Comparison of ENCODE assay signal across 27 cellular contexts in the genomic region with DNA sequence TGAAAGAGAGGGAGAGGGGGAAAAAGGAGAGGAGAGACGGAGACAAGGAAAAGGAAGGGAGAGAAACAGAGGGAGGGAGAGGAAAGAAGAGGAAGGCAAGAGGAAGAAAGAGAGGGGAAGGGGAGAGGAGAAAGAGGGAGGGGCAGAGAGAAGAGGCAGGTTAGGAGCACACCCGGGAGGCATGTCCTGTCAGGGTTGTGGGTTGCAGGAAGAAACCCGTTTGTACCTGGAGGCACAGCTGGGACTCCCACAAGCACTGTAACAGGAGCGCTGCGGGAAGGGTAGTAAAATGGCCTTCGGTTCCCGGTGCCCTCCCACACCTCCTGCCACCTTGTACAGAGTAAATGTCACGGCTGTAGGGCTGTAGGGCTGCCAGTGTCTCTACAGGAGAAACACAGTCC. TPM values are rescaled to one million over a fixed set of nuclear protein-coding genes. Genes with fewer than 3 reads are reported as not detected.
A peak's percentile ranks its signal among the peaks of the same experiment; 100 is the strongest.
DNase-seq lines count a peak whose midpoint lies in the region; FAIRE-seq and TF ChIP-seq lines count a peak whose summit lies in the region.
"Had no signal": no experiment of that assay in that cellular context is flagged by ENCODE, and none has a peak within 500 bp of the region (broad histone marks: within the 10 kb centered on the region; RNA-seq: fewer than 3 reads in every experiment).

No MANE protein-coding gene starts in this region.

- H3K27ac ChIP-seq in keratinocyte (ENCODE audit: control insufficient read depth, insufficient read depth, low read length) (peak overlapping the region; percentile 36), vagina (peak overlapping the region; percentile 27), kidney (ENCODE audit: low read depth in 2 of 2, low read length in 2 of 2) (no peak overlapping the region)
- H3K27ac ChIP-seq: epithelial cell of prostate, Peyer's patch had no signal

- H3K36me3 Mint-ChIP-seq in progenitor cell of endocrine pancreas (ENCODE audit: insufficient read depth) = peaks cover 15% of the 10 kb centered on the region
- H3K36me3 Mint-ChIP-seq: CD4-positive, CD25-positive, alpha-beta regulatory T cell; IgD-negative memory B cell; naive thymus-derived CD8-positive, alpha-beta T cell had no signal

- H3K4me1 Mint-ChIP-seq in progenitor cell of endocrine pancreas (ENCODE audit: low read depth) = peaks cover 41% of the 10 kb centered on the region
- H3K4me1 Mint-ChIP-seq: CD4-positive, CD25-positive, alpha-beta regulatory T cell; IgD-negative memory B cell; naive thymus-derived CD8-positive, alpha-beta T cell had no signal

- no peak overlapping the region for H3K4me3 Mint-ChIP-seq in progenitor cell of endocrine pancreas (ENCODE audit: low read depth)
- H3K4me3 Mint-ChIP-seq: CD4-positive, CD25-positive, alpha-beta regulatory T cell; IgD-negative memory B cell; naive thymus-derived CD8-positive, alpha-beta T cell had no signal

- dilution Hi-C loops in keratinocyte (cut with MboI; ENCODE audit: extremely low pct_ligation_motif_present, low sequenced_read_pairs) = no loop called here

- H3K4me3 ChIP-seq in keratinocyte (ENCODE audit: control insufficient read depth in 2 of 3, extremely low read depth in 1 of 3, insufficient read depth in 2 of 3, low read depth in 1 of 3, low read length in 3 of 3) (peak overlapping the region in 2 of 3 experiments; percentile 48 to 64), vagina (no peak overlapping the region), kidney (ENCODE audit: low read length in 2 of 2) (no peak overlapping the region)
- H3K4me3 ChIP-seq: heart left ventricle, Peyer's patch had no signal

- peak; percentile 58 for DNase-seq in NCI-H2171 treated with DMSO at 0.1 percent for 48 hours (lab: John Stamatoyannopoulos, UW)
- DNase-seq in NCI-H2171 (lab: John Stamatoyannopoulos, UW) = no peak
- no peak for DNase-seq in keratinocyte (ENCODE audit: low read depth, low spot score)
- DNase-seq in progenitor cell of endocrine pancreas (ENCODE audit: low spot score, unreplicated experiment) = no peak
- no peak for DNase-seq in vagina (ENCODE audit: extremely low spot score in 2 of 2)
- no peak for DNase-seq in kidney
- no peak for DNase-seq in ureter (ENCODE audit: low spot score)
- DNase-seq in NCI-H1105 (lab: John Stamatoyannopoulos, UW) = no peak
- DNase-seq: 8988T; activated CD4-positive, alpha-beta T cell treated with anti-CD3 and anti-CD28 coated beads, Interleukin-2, amount 50 U/mL, for 1 hour; activated naive CD4-positive, alpha-beta T cell; activated T-cell treated with anti-CD3 and anti-CD28 coated beads, Interleukin-2, amount 50 U/mL, for 48 hours; CD4-positive, CD25-positive, alpha-beta regulatory T cell; effector CD8-positive, alpha-beta T cell; heart left ventricle; mesenchymal stem cell; naive thymus-derived CD8-positive, alpha-beta T cell; NCI-H1092 treated with DMSO at 0.1 percent for 48 hours; NCI-H2029; NCI-H2227 treated with DMSO at 0.1 percent for 48 hours; NCI-H526 treated with DMSO at 0.1 percent for 48 hours; Peyer's patch; SIG-M5; stimulated activated CD4-positive, alpha-beta T cell treated with anti-CD3 and anti-CD28 coated beads, Interleukin-2, amount 100 ng/mL, for 24 hours; stomach had no signal

- peak; percentile 88 for FAIRE-seq in keratinocyte (lab: Jason Lieb, UNC)
- FAIRE-seq in kidney (lab: Jason Lieb, UNC) = no peak

- H3K4me1 ChIP-seq in keratinocyte (ENCODE audit: control insufficient read depth, extremely low read depth, insufficient read depth, low read length) = peaks cover 54% of the 10 kb centered on the region
- peaks cover 36% of the 10 kb centered on the region for H3K4me1 ChIP-seq in vagina
- peaks cover 0 to 6% of the 10 kb centered on the region in 2 donors for H3K4me1 ChIP-seq in kidney (ENCODE audit: control insufficient read depth in 1 of 2, insufficient read depth in 1 of 2, low read depth in 1 of 2, low read length in 2 of 2)
- H3K4me1 ChIP-seq: heart left ventricle had no signal

- peak overlapping the region; percentile 79 for H2AFZ ChIP-seq in keratinocyte (ENCODE audit: control insufficient read depth, low read length)

- TF ChIP-seq POLR2A in vagina (IDR thresholded peaks at IDR 0.05) = no peak

- H3K4me2 ChIP-seq in keratinocyte (ENCODE audit: control insufficient read depth, extremely low read depth, insufficient read depth, low read depth, low read length) = peak overlapping the region; percentile 79

- no peaks in the 10 kb centered on the region for H4K20me1 ChIP-seq in keratinocyte (ENCODE audit: control insufficient read depth, extremely low read depth, insufficient read depth, low read length)

- H3K79me2 ChIP-seq in keratinocyte (ENCODE audit: control insufficient read depth, insufficient read depth, low read length) = peaks cover 60% of the 10 kb centered on the region

- TF ChIP-seq CTCF in keratinocyte (optimal IDR thresholded peaks at IDR 0.05 in 1 of 3, IDR thresholded peaks at IDR 0.05 in 1 of 3, conservative IDR thresholded peaks at IDR 0.05 in 1 of 3; ENCODE audit: extremely low read depth in 1 of 3, insufficient read depth in 2 of 3, low read length in 3 of 3) (no peak), progenitor cell of endocrine pancreas (IDR thresholded peaks at IDR 0.05; ENCODE audit: unreplicated experiment) (no peak), vagina (IDR thresholded peaks at IDR 0.05) (no peak), kidney (IDR thresholded peaks at IDR 0.05; ENCODE audit: borderline replicate concordance, extremely low read depth, insufficient read depth) (no peak)

- no peaks in the 10 kb centered on the region for H3K9me3 Mint-ChIP-seq in progenitor cell of endocrine pancreas (ENCODE audit: low read depth)

- peaks cover 2% of the 10 kb centered on the region for H3K9me1 ChIP-seq in keratinocyte (ENCODE audit: control insufficient read depth, extremely low read depth, insufficient read depth, low read length)

- intact Hi-C loops in vagina (cut with DNase I) (no loop called here), kidney (cut with DNase I) (no loop called here)

- peak overlapping the region; percentile 45 for H3K9ac ChIP-seq in keratinocyte (ENCODE audit: control insufficient read depth, extremely low read depth, insufficient read depth, low read length)
- no peak overlapping the region for H3K9ac ChIP-seq in kidney (ENCODE audit: low read length in 2 of 2)

- H3K36me3 ChIP-seq in keratinocyte (ENCODE audit: control insufficient read depth in 2 of 2, extremely low read depth in 1 of 2, insufficient read depth in 2 of 2, low read length in 2 of 2) (no peaks in the 10 kb centered on the region), vagina (no peaks in the 10 kb centered on the region), kidney (ENCODE audit: control insufficient read depth in 1 of 2, insufficient read depth in 2 of 2, low read length in 2 of 2) (no peaks in the 10 kb centered on the region)
- H3K36me3 ChIP-seq: heart left ventricle, Peyer's patch, stomach had no signal

- H3K27me3 ChIP-seq in keratinocyte (ENCODE audit: control insufficient read depth, extremely low read depth, insufficient read depth, low read length) (no peaks in the 10 kb centered on the region), vagina (no peaks in the 10 kb centered on the region)
- H3K27me3 ChIP-seq: Peyer's patch had no signal

- no peaks in the 10 kb centered on the region for H3K27me3 Mint-ChIP-seq in progenitor cell of endocrine pancreas

- peak overlapping the region; percentile 49 for H3K27ac Mint-ChIP-seq in progenitor cell of endocrine pancreas
- H3K27ac Mint-ChIP-seq: IgD-negative memory B cell; naive thymus-derived CD8-positive, alpha-beta T cell had no signal

- H3K9me3 ChIP-seq in keratinocyte (ENCODE audit: control insufficient read depth, low read depth, low read length) = no peaks in the 10 kb centered on the region
- no peaks in the 10 kb centered on the region for H3K9me3 ChIP-seq in vagina
- H3K9me3 ChIP-seq in kidney (ENCODE audit: control insufficient read depth in 1 of 2, low read length in 2 of 2) = no peaks in the 10 kb centered on the region
- H3K9me3 ChIP-seq: heart left ventricle, Peyer's patch, stomach had no signal

RNA-seq across cellular contexts. Expression of gene FGFR2, which starts 24.7 kb away (rescaled TPM):
- polyA plus RNA-seq in keratinocyte = 12.8 to 23.9 TPM (median 20.6 TPM) in 3 replicates
- 6.3 TPM for polyA plus RNA-seq in keratinocyte (2011; ENCODE audit: low read depth)
- 8.7 and 11.5 TPM in 2 replicates for polyA plus RNA-seq in keratinocyte (2011; cell fraction: cytosol; rRNA removed)
- polyA plus RNA-seq in keratinocyte (2011; cell fraction: nucleus; rRNA removed) = 32.6 and 34.4 TPM in 2 replicates
- 9.7 and 18.6 TPM in 2 replicates for polyA plus RNA-seq in keratinocyte (2012; ENCODE audit: low replicate concordance)
- polyA minus RNA-seq in keratinocyte = 23.8 to 54.9 TPM (median 29.1 TPM) in 3 replicates
- 15.2 TPM for polyA minus RNA-seq in keratinocyte (2011; cell fraction: cytosol; rRNA and poly(A)+ RNA removed)
- 30.7 and 43.7 TPM in 2 replicates for polyA minus RNA-seq in keratinocyte (2011; cell fraction: nucleus; rRNA and poly(A)+ RNA removed)
- 146 and 149 TPM in 2 replicates for total RNA-seq in progenitor cell of endocrine pancreas
- total RNA-seq in vagina = 54.0 TPM
- 59.4 TPM for total RNA-seq in kidney
- polyA plus RNA-seq in kidney (ENCODE audit: insufficient read depth, low read depth, low replicate concordance) = 20.2 TPM
- 36.2 TPM for total RNA-seq in ureter
- total RNA-seq: naive thymus-derived CD8-positive, alpha-beta T cell had no signal
- polyA plus RNA-seq: IgD-negative memory B cell had no signal

Comparison
In these comparisons a context has a peak if more than half of its experiments do, and no peak if none do; other contexts are left out.
1. H3K27ac ChIP-seq: peak in keratinocyte (single experiment) and vagina (single experiment); none in kidney (0 of 2).
2. H3K4me3 ChIP-seq: peak in keratinocyte (2 of 3); none in vagina (0 of 2) and kidney (0 of 2).